8 cellular contexts compared by ENCODE assay signal in the genomic region with DNA sequence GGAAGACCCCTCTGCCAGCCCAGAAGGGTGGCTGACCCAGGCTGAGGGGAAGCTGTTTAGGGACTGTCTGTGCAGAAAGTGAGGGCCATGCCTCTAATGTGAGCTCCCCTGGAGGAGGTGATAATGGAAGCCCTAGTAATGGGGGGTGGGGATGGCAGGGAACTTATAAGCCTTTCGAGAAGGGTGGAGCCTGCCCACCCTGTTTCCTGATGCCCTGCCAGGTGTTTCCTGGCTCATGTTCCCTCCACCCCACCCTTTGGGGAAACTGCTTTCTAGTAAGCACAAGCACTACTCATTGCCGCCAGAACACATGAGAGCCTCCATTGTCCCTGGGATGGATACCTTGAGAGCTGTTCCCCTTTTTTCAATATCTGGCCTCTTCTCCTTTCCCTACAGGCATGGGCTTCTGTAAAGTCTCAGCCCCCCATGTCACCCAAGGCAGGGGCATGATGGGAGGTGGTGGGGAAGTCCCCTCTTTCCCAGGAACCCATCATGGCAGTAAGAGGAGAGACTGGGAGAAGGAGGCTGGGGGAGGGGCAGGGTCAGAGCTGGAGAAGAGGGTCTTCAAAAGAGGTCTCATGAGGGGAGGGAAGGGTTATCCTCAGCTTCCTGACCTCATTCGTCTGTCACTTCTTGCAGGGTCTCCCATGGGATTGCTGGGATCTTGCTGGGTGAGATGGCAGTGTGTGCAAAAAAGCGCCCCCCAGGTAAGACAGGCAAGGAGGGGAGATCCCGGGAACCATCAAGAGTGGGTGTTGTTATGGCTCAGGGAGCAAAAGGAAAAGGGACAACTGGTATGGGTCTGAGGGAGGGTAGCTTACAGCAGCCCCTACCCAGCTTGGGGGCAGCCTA. TPM values are rescaled to one million over a fixed set of nuclear protein-coding genes. Genes with fewer than 3 reads are reported as not detected.
A peak's percentile ranks its signal among the peaks of the same experiment; 100 is the strongest.
DNase-seq lines count a peak whose midpoint lies in the region; FAIRE-seq and TF ChIP-seq lines count a peak whose summit lies in the region.

No MANE protein-coding gene starts in this region.

- H3K9me3 ChIP-seq in endothelial cell of umbilical vein (replicated peaks; ENCODE audit: control insufficient read depth, insufficient read depth, low read length) (no peaks in the 10 kb centered on the region), prostate gland (no peaks in the 10 kb centered on the region)

- DNase-seq in activated naive CD4-positive, alpha-beta T cell treated with anti-CD3 and anti-CD28 coated beads, Interleukin-2, amount 10 ng/mL, durations not matched to agents 7 days and 5 days = peak; percentile 61
- no peak for DNase-seq in activated naive CD4-positive, alpha-beta T cell (lab: John Stamatoyannopoulos, UW)
- DNase-seq in RWPE1 (ENCODE audit: low spot score) (no peak), endothelial cell of umbilical vein (ENCODE audit: low read depth, low spot score) (peak; percentile 74), prostate gland (ENCODE audit: low spot score) (no peak), Ammon's horn (ENCODE audit: low spot score) (no peak), SHP77 (lab: John Stamatoyannopoulos, UW) (no peak)
- DNase-seq in stimulated activated CD4-positive, alpha-beta T cell treated with anti-CD3 and anti-CD28 coated beads, Interleukin-2, amount 100 ng/mL, for 24 hours = no peak

- H4K20me1 ChIP-seq in endothelial cell of umbilical vein (replicated peaks; ENCODE audit: control insufficient read depth, extremely low read depth, insufficient read depth, low read length) = no peaks in the 10 kb centered on the region

- H3K36me3 ChIP-seq in endothelial cell of umbilical vein (ENCODE audit: control insufficient read depth in 2 of 2, extremely low read depth in 1 of 2, insufficient read depth in 2 of 2, low read length in 2 of 2) = peaks cover 3 to 16% of the 10 kb centered on the region in 2 experiments
- H3K36me3 ChIP-seq in prostate gland = peaks cover 0 to 3% of the 10 kb centered on the region in 2 donors

- BruUV-seq in endothelial cell of umbilical vein (replicated peaks; lab: Mats Ljungman, UMichigan) = no TSS peak

- H3K27me3 ChIP-seq in endothelial cell of umbilical vein (ENCODE audit: control insufficient read depth in 2 of 2, insufficient read depth in 2 of 2, low read length in 2 of 2) (peaks cover 0 to 2% of the 10 kb centered on the region in 2 experiments), prostate gland (replicated peaks; ENCODE audit: insufficient read depth) (no peaks in the 10 kb centered on the region)

- H3K4me3 ChIP-seq in endothelial cell of umbilical vein (replicated peaks in 1 of 3; ENCODE audit: insufficient read depth in 1 of 3, low read depth in 1 of 3, low read length in 3 of 3) (peak overlapping the region in 2 of 3 experiments; percentile 7 to 31), prostate gland (peak overlapping the region; percentile 46 to 47)

- peaks cover 20% of the 10 kb centered on the region for H3K27me3 Mint-ChIP-seq in activated naive CD4-positive, alpha-beta T cell treated with anti-CD3 and anti-CD28 coated beads, Interleukin-2, amount 10 ng/mL, durations not matched to agents 7 days and 5 days

- dilution Hi-C loops in endothelial cell of umbilical vein (cut with MboI; ENCODE audit: extremely low pct_ligation_motif_present, low sequenced_read_pairs) = no loop called here

- CTCF ChIA-PET in activated naive CD4-positive, alpha-beta T cell treated with anti-CD3 and anti-CD28 coated beads, Interleukin-2, amount 10 ng/mL, durations not matched to agents 7 days and 5 days (lab: Charles Lee) = interaction anchor here (0.6 to 6.6 kb wide), 11 partner anchors 8 to 922 kb away, joined by 3 to 89 read pairs (median 4); no protein-coding TSS in a partner anchor
- CTCF ChIA-PET in RWPE1 (lab: Yijun Ruan, JAX) = interaction anchor here (0.6 to 1.3 kb wide), 4 partner anchors 16 to 602 kb away, joined by 3 to 6 read pairs (median 4); no protein-coding TSS in a partner anchor
- CTCF ChIA-PET in endothelial cell of umbilical vein (lab: Charles Lee) = interaction anchor here (0.7 to 7.8 kb wide), 7 partner anchors 7 to 219 kb away, joined by 3 to 210 read pairs (median 5); no protein-coding TSS in a partner anchor

- H3K4me2 ChIP-seq in endothelial cell of umbilical vein (ENCODE audit: insufficient read depth, low read length) = peak overlapping the region; percentile 14

- peaks cover 7% of the 10 kb centered on the region for H3K79me2 ChIP-seq in endothelial cell of umbilical vein (ENCODE audit: control insufficient read depth, insufficient read depth, low read length)

- no peaks in the 10 kb centered on the region for H3K9me1 ChIP-seq in endothelial cell of umbilical vein (replicated peaks; ENCODE audit: control insufficient read depth, extremely low read depth, insufficient read depth, low read length)

- H3K27ac ChIP-seq in RWPE1 (peak overlapping the region; percentile 99), endothelial cell of umbilical vein (ENCODE audit: insufficient read depth, low read depth, low read length) (peak overlapping the region; percentile 37), prostate gland (peak overlapping the region; percentile 95 to 96)

- H3K4me1 Mint-ChIP-seq in activated naive CD4-positive, alpha-beta T cell treated with anti-CD3 and anti-CD28 coated beads, Interleukin-2, amount 10 ng/mL, durations not matched to agents 7 days and 5 days = peaks cover 66% of the 10 kb centered on the region

- TF ChIP-seq POLR2A in endothelial cell of umbilical vein (IDR thresholded peaks at IDR 0.05; ENCODE audit: low read depth, low read length) (no peak), prostate gland (IDR thresholded peaks at IDR 0.05) (no peak)

- H3K4me3 Mint-ChIP-seq in activated naive CD4-positive, alpha-beta T cell treated with anti-CD3 and anti-CD28 coated beads, Interleukin-2, amount 10 ng/mL, durations not matched to agents 7 days and 5 days = peak overlapping the region; percentile 91

- TF ChIP-seq CTCF in RWPE1 (conservative IDR thresholded peaks at IDR 0.05; ENCODE audit: low read depth) = no peak
- TF ChIP-seq CTCF in endothelial cell of umbilical vein (IDR thresholded peaks at IDR 0.05; ENCODE audit: extremely low read depth in 1 of 2, insufficient read depth in 1 of 2, low read depth in 1 of 2, low read length in 2 of 2) = no peak
- TF ChIP-seq CTCF in prostate gland (IDR thresholded peaks at IDR 0.05) = no peak

- no peak overlapping the region for H2AFZ ChIP-seq in endothelial cell of umbilical vein (ENCODE audit: low read depth, low read length)

- FAIRE-seq in endothelial cell of umbilical vein (lab: Jason Lieb, UNC) = peak; percentile 84

- intact Hi-C loops in endothelial cell of umbilical vein (cut with micrococcal nuclease) = loop anchor here (1.0 to 5.0 kb wide), 5 partner anchors 55 to 231 kb away; partner anchors contain the start of genes HAX1, UBAP2L and UBE2Q1
- intact Hi-C loops in prostate gland (cut with DNase I) = no loop called here

- POLR2A ChIA-PET in RWPE1 (lab: Yijun Ruan, JAX; ENCODE audit: low non-redundant PET) = no interaction called here
- POLR2A ChIA-PET in endothelial cell of umbilical vein (lab: Charles Lee) = no interaction called here

- peaks cover 34% of the 10 kb centered on the region for H3K36me3 Mint-ChIP-seq in activated naive CD4-positive, alpha-beta T cell treated with anti-CD3 and anti-CD28 coated beads, Interleukin-2, amount 10 ng/mL, durations not matched to agents 7 days and 5 days

- no peaks in the 10 kb centered on the region for H3K9me3 Mint-ChIP-seq in activated naive CD4-positive, alpha-beta T cell treated with anti-CD3 and anti-CD28 coated beads, Interleukin-2, amount 10 ng/mL, durations not matched to agents 7 days and 5 days

- H3K27ac Mint-ChIP-seq in activated naive CD4-positive, alpha-beta T cell treated with anti-CD3 and anti-CD28 coated beads, Interleukin-2, amount 10 ng/mL, durations not matched to agents 7 days and 5 days = peak overlapping the region; percentile 88

- 25% methylated on average over 5 of the region's 5 CpGs for WGBS in prostate gland

- no peak overlapping the region for H3K9ac ChIP-seq in endothelial cell of umbilical vein (replicated peaks; ENCODE audit: extremely low read depth, insufficient read depth, low read length)

- H3K4me1 ChIP-seq in endothelial cell of umbilical vein (ENCODE audit: control insufficient read depth, extremely low read depth, insufficient read depth, low read length) (peaks cover 22% of the 10 kb centered on the region), prostate gland (replicated peaks) (peaks cover 13% of the 10 kb centered on the region)

RNA-seq across cellular contexts. Expression of gene ATP8B2, which starts 2.4 kb away (rescaled TPM):
- total RNA-seq in endothelial cell of umbilical vein (60.0 and 64.7 TPM in 2 replicates), prostate gland (100 to 1,000 TPM in 1 of 2 donors, 10 to 100 TPM in 1; 88.9 to 171 TPM)
- 72.8 and 86.0 TPM in 2 replicates for polyA plus RNA-seq in endothelial cell of umbilical vein
- 50.3 and 60.3 TPM in 2 replicates for polyA plus RNA-seq in endothelial cell of umbilical vein (2011; cell fraction: cytosol; rRNA removed)
- polyA plus RNA-seq in endothelial cell of umbilical vein (2011; cell fraction: nucleus; rRNA removed) = 71.2 and 108 TPM in 2 replicates
- polyA plus RNA-seq in endothelial cell of umbilical vein (2012) = 27.5 and 27.9 TPM in 2 replicates
- polyA minus RNA-seq in endothelial cell of umbilical vein = 62.8 and 100.0 TPM in 2 replicates
- not detected for polyA minus RNA-seq in endothelial cell of umbilical vein (2011; cell fraction: cytosol; rRNA and poly(A)+ RNA removed)
- 33.3 and 33.5 TPM in 2 replicates for polyA minus RNA-seq in endothelial cell of umbilical vein (2011; cell fraction: nucleus; rRNA and poly(A)+ RNA removed)

RNA-seq across cellular contexts. Expression of gene AQP10, which starts 6.8 kb away (rescaled TPM):
- total RNA-seq in endothelial cell of umbilical vein (not detected in 2 replicates), prostate gland (under 1 TPM; 0.27 to 0.85 TPM)
- polyA plus RNA-seq in endothelial cell of umbilical vein = 0.08 TPM in 1 of 2 replicates, not detected in the other
- polyA plus RNA-seq in endothelial cell of umbilical vein (2011; cell fraction: cytosol; rRNA removed) = not detected in 2 replicates
- 0.07 TPM in 1 of 2 replicates, not detected in the other for polyA plus RNA-seq in endothelial cell of umbilical vein (2011; cell fraction: nucleus; rRNA removed)
- polyA plus RNA-seq in endothelial cell of umbilical vein (2012) = not detected in 2 replicates
- polyA minus RNA-seq in endothelial cell of umbilical vein = 0.49 and 1.0 TPM in 2 replicates
- not detected for polyA minus RNA-seq in endothelial cell of umbilical vein (2011; cell fraction: cytosol; rRNA and poly(A)+ RNA removed)
- polyA minus RNA-seq in endothelial cell of umbilical vein (2011; cell fraction: nucleus; rRNA and poly(A)+ RNA removed) = not detected in 2 replicates

RNA-seq across cellular contexts. Expression of gene HAX1, which starts 55.3 kb away (rescaled TPM):
- total RNA-seq in endothelial cell of umbilical vein = 69.1 and 78.4 TPM in 2 replicates
- 95.3 and 101 TPM in 2 replicates for polyA plus RNA-seq in endothelial cell of umbilical vein
- polyA plus RNA-seq in endothelial cell of umbilical vein (2011; cell fraction: cytosol; rRNA removed) = 103 and 114 TPM in 2 replicates
- 72.9 and 74.7 TPM in 2 replicates for polyA plus RNA-seq in endothelial cell of umbilical vein (2011; cell fraction: nucleus; rRNA removed)
- polyA plus RNA-seq in endothelial cell of umbilical vein (2012) = 69.5 and 92.0 TPM in 2 replicates
- 64.1 and 64.4 TPM in 2 replicates for polyA minus RNA-seq in endothelial cell of umbilical vein
- polyA minus RNA-seq in endothelial cell of umbilical vein (2011; cell fraction: cytosol; rRNA and poly(A)+ RNA removed) = 79.9 TPM
- polyA minus RNA-seq in endothelial cell of umbilical vein (2011; cell fraction: nucleus; rRNA and poly(A)+ RNA removed) = 9.9 and 20.2 TPM in 2 replicates
- 10 to 100 TPM; 95.2 to 96.6 TPM for total RNA-seq in prostate gland

Comparison
In these comparisons a context has a peak if more than half of its experiments do, and no peak if none do; other contexts are left out.
1. DNase-seq: peak in activated naive CD4-positive, alpha-beta T cell treated with anti-CD3 and anti-CD28 coated beads, Interleukin-2, amount 10 ng/mL, durations not matched to agents 7 days and 5 days (single experiment) and endothelial cell of umbilical vein (single experiment); none in activated naive CD4-positive, alpha-beta T cell (0 of 4), RWPE1 (single experiment), prostate gland (single experiment), Ammon's horn (single experiment), SHP77 (0 of 2) and stimulated activated CD4-positive, alpha-beta T cell treated with anti-CD3 and anti-CD28 coated beads, Interleukin-2, amount 100 ng/mL, for 24 hours (0 of 2).
2. H3K27ac ChIP-seq: peak in every context shown above with its lines; median percentile 99 in RWPE1; 96 in prostate gland; 37 in endothelial cell of umbilical vein.